19 cellular contexts compared by ENCODE assay signal in the genomic region with DNA sequence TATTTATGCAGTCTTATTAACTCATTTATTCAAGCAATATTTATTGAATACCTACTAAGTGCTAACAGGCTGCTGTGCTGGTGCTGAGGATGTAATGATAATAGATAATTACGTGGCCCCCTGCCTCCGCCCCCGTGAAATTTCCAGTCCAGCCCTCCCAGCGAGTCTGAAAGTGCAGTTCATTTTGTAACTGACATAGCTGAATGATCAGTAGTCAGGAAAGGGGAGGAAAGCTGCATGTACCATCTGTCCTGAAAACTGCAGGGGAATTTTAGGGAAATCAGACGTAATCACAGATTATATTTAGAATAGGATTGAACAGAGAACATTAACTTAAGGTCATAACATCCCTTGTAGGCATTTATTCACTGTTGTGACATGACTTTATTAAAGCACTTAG.
"Had no signal": no experiment of that assay in that cellular context is flagged by ENCODE, and none has a peak within 500 bp of the region (broad histone marks: within the 10 kb centered on the region; RNA-seq: fewer than 3 reads in every experiment).

No MANE protein-coding gene starts in this region.

- H3K36me3 ChIP-seq: neutrophil had no signal

- DNase-seq: activated B cell treated with CpG ODN at 0.5 μM for 24 hours; activated CD4-positive, alpha-beta T cell treated with anti-CD3 and anti-CD28 coated beads, Interleukin-2, amount 10 ng/mL, durations not matched to agents 24 days and 14 days; activated CD8-positive, alpha-beta memory T cell treated with anti-CD3 and anti-CD28 coated beads, Interleukin-2, amount 50 U/mL, for 48 hours; activated gamma-delta T cell treated with Interleukin-2 at 50 U/mL for 16 hours; amniotic stem cell; cerebellar nuclear complex; dorsolateral prefrontal cortex; endodermal cell; hypothalamus; naive thymus-derived CD8-positive, alpha-beta T cell; stimulated activated CD4-positive, alpha-beta T cell treated with anti-CD3 and anti-CD28 coated beads, Interleukin-4, amount 100 ng/mL, for 24 hours; stimulated activated naive CD4-positive, alpha-beta T cell; substantia nigra; trophoblast cell had no signal

- H3K9ac ChIP-seq: parathyroid adenoma had no signal

- H3K79me2 ChIP-seq: parathyroid adenoma had no signal

- H3K27ac ChIP-seq: neutrophil, parathyroid adenoma had no signal

- H3K27me3 Mint-ChIP-seq: activated B cell treated with CpG ODN at 0.5 μM for 24 hours; activated CD4-positive, alpha-beta T cell treated with anti-CD3 and anti-CD28 coated beads, Interleukin-2, amount 10 ng/mL, durations not matched to agents 24 days and 14 days had no signal

- H3K27me3 ChIP-seq: neutrophil had no signal

- ATAC-seq: naive thymus-derived CD8-positive, alpha-beta T cell had no signal

- H3K4me3 ChIP-seq: dorsolateral prefrontal cortex, lung had no signal

- H3K4me1 Mint-ChIP-seq: activated B cell treated with CpG ODN at 0.5 μM for 24 hours; activated CD4-positive, alpha-beta T cell treated with anti-CD3 and anti-CD28 coated beads, Interleukin-2, amount 10 ng/mL, durations not matched to agents 24 days and 14 days; naive thymus-derived CD8-positive, alpha-beta T cell had no signal

- H3K36me3 Mint-ChIP-seq: activated naive CD8-positive, alpha-beta T cell had no signal

- H3K27ac Mint-ChIP-seq: activated B cell treated with CpG ODN at 0.5 μM for 24 hours; activated CD4-positive, alpha-beta T cell treated with anti-CD3 and anti-CD28 coated beads, Interleukin-2, amount 10 ng/mL, durations not matched to agents 24 days and 14 days; activated naive CD8-positive, alpha-beta T cell; endodermal cell; naive thymus-derived CD8-positive, alpha-beta T cell; T-helper 2 cell treated with Interferon-gamma antibody and Interleukin-4, amounts not matched to agents 5 μg/mL and 100 μg/mL, for 36 hours had no signal

- H3K4me1 ChIP-seq: parathyroid adenoma had no signal

- H3K4me3 Mint-ChIP-seq: activated B cell treated with CpG ODN at 0.5 μM for 24 hours; activated CD4-positive, alpha-beta T cell treated with anti-CD3 and anti-CD28 coated beads, Interleukin-2, amount 10 ng/mL, durations not matched to agents 24 days and 14 days; activated naive CD8-positive, alpha-beta T cell; endodermal cell; naive thymus-derived CD8-positive, alpha-beta T cell; T-helper 2 cell treated with Interferon-gamma antibody and Interleukin-4, amounts not matched to agents 5 μg/mL and 100 μg/mL, for 36 hours had no signal

- H3K9me3 ChIP-seq: neutrophil had no signal

- H2AFZ ChIP-seq: parathyroid adenoma had no signal
